In genomic region chr5:149979898-149980297, GRCh38 we compare ENCODE assay signal across 23 cellular contexts. TPM values are rescaled to one million over a fixed set of nuclear protein-coding genes. Genes with fewer than 3 reads are reported as not detected.
"Had no signal": no experiment of that assay in that cellular context is flagged by ENCODE, and none has a peak within 500 bp of the region (broad histone marks: within the 10 kb centered on the region; RNA-seq: fewer than 3 reads in every experiment).

No MANE protein-coding gene starts in this region.

- FAIRE-seq: RCC 7860 had no signal

- H3K4me3 ChIP-seq: MG63, SJSA1, SK-N-MC had no signal

- H3K36me3 ChIP-seq: MG63 had no signal

- DNase-seq: IMR-90, Karpas-422, KG1, MG63, NCI-H1092 treated with DMSO at 0.1 percent for 48 hours, NCI-H1436, NCI-H187, NCI-H2029, NCI-H2081 treated with DMSO at 0.1 percent for 48 hours, NCI-H2171, NCI-H226, NCI-H446, NCI-H510A, NCI-H524 treated with DMSO at 0.1 percent for 48 hours, NCI-H69, NCI-H774, Right ventricle myocardium superior, RPMI8226, SIG-M5 had no signal

- H3K9me3 ChIP-seq: MG63, SJSA1 had no signal

- H3K27me3 ChIP-seq: MG63, SJSA1 had no signal

- H3K27ac ChIP-seq: SJSA1, SK-N-MC had no signal

RNA-seq across cellular contexts. Expression of gene PDE6A, which starts 35.3 kb away (rescaled TPM):
- total RNA-seq: HT-29, IMR-90 had no signal
- polyA plus RNA-seq: IMR-90 had no signal
